8 cellular contexts compared by ENCODE assay signal in genomic region chr5:159228097-159228496, GRCh38. TPM values are rescaled to one million over a fixed set of nuclear protein-coding genes. Genes with fewer than 3 reads are reported as not detected.
DNase-seq lines count a peak whose midpoint lies in the region; ATAC-seq, FAIRE-seq and TF ChIP-seq lines count a peak whose summit lies in the region.
"Not testable (repeated sequence)": the region's sequence is repeated elsewhere in the genome, so short reads cannot be mapped to it uniquely, and the experiment has no call there.

No MANE protein-coding gene starts in this region.

- intact Hi-C loops in HepG2 (cut with micrococcal nuclease; ENCODE audit: unreplicated experiment): not testable (repeated sequence)

- H3K4me3 ChIP-seq in RWPE2 (ENCODE audit: severe bottlenecking); esophagus (ENCODE audit: low read depth in 1 of 2, low read length in 2 of 2); HepG2 (replicated peaks in 1 of 3; ENCODE audit: insufficient read depth in 1 of 3, low read depth in 2 of 3, low read length in 3 of 3): not testable (repeated sequence)

- not testable (repeated sequence) for H4K20me1 ChIP-seq in HepG2 (ENCODE audit: insufficient read depth, low read length)

- not testable (repeated sequence) for BruUV-seq in HepG2 (replicated peaks; lab: Mats Ljungman, UMichigan)

- 52 to 71% methylated on average over 5 of the region's 5 CpGs for WGBS in esophagus, 2 donors
- 14% methylated on average over 5 of the region's 5 CpGs for WGBS in HepG2 (ENCODE audit: low lambda C conversion rate)

- DNase-seq in EH (ENCODE audit: low read depth) (peak; percentile 12), NCI-H1436 treated with DMSO at 0.1 percent for 48 hours (lab: John Stamatoyannopoulos, UW) (peak; percentile 25), NCI-H69 (lab: John Stamatoyannopoulos, UW) (peak; percentile 94), RWPE2 (ENCODE audit: low spot score) (peak; percentile 87), astrocyte of the hippocampus (ENCODE audit: low read depth, low spot score) (peak; percentile 39), HepG2 (ENCODE audit: low spot score) (peak; percentile 36), urothelium cell line (ENCODE audit: low spot score) (peak; percentile 10)

- not testable (repeated sequence) for TF ChIP-seq EP300 in HepG2 (IDR thresholded peaks at IDR 0.05; ENCODE audit: low read depth in 2 of 2, low read length in 2 of 2); HepG2 (CRISPR knock-in tag; IDR thresholded peaks at IDR 0.05; ENCODE audit: borderline replicate concordance)

- H3K79me2 ChIP-seq in HepG2 (ENCODE audit: insufficient read depth, low read length): not testable (repeated sequence)

- TF ChIP-seq RAD21 in HepG2 (CRISPR knock-in tag; IDR thresholded peaks at IDR 0.05): not testable (repeated sequence)

- not testable (repeated sequence) for H3K9me3 ChIP-seq in RWPE2 (ENCODE audit: severe bottlenecking); esophagus (ENCODE audit: control insufficient read depth in 2 of 2, insufficient read depth in 1 of 2, low read depth in 1 of 2, low read length in 1 of 2); HepG2 (ENCODE audit: low read length)

- peak; percentile 78 for ATAC-seq in RWPE2 (ENCODE audit: low read depth)
- ATAC-seq in HepG2: peak; percentile 34; the same call in 2 of the 3 replicates

- H2AFZ ChIP-seq in HepG2 (ENCODE audit: low read length): not testable (repeated sequence)

- H3K27ac ChIP-seq in RWPE2 (ENCODE audit: poor library complexity, severe bottlenecking): peak overlapping the region; percentile 93
- peak overlapping the region; percentile 88 to 93 for H3K27ac ChIP-seq in esophagus (ENCODE audit: low read depth in 2 of 2, low read length in 1 of 2)
- not testable (repeated sequence) for H3K27ac ChIP-seq in HepG2 (ENCODE audit: extremely low read length, insufficient read depth, low read length)

- POLR2A ChIA-PET in HepG2 (lab: Yijun Ruan, JAX): not testable (repeated sequence)

- CTCF ChIA-PET in HepG2 (lab: Yijun Ruan, JAX; ENCODE audit: low intra/inter-chr PET ratio, low total read pairs): not testable (repeated sequence)

- H3K4me2 ChIP-seq in HepG2 (ENCODE audit: low read depth, low read length): peak overlapping the region; percentile 47

- H3K27me3 ChIP-seq in RWPE2 (ENCODE audit: insufficient read depth, poor library complexity, severe bottlenecking); esophagus (ENCODE audit: control insufficient read depth in 1 of 2, insufficient read depth in 2 of 2, low read length in 2 of 2); HepG2 (ENCODE audit: control insufficient read depth in 1 of 2, insufficient read depth in 2 of 2, low read length in 2 of 2): not testable (repeated sequence)

- H3K4me1 ChIP-seq in RWPE2 (ENCODE audit: insufficient read depth, poor library complexity, severe bottlenecking): peaks cover 49% of the 10 kb centered on the region
- not testable (repeated sequence) for H3K4me1 ChIP-seq in esophagus (ENCODE audit: control insufficient read depth in 2 of 2, insufficient read depth in 2 of 2, low read length in 1 of 2)
- peaks cover 38% of the 10 kb centered on the region for H3K4me1 ChIP-seq in HepG2 (ENCODE audit: insufficient read depth, low read length)

- not testable (repeated sequence) for H3K9ac ChIP-seq in HepG2 (ENCODE audit: insufficient read depth, low read depth, low read length)

- in situ Hi-C loops in HepG2 (cut with HindIII; ENCODE audit: extremely low pct_ligation_motif_present, low pct_unique_long_range_greater_than_20kb): not testable (repeated sequence)

- not testable (repeated sequence) for TF ChIP-seq CTCF in RWPE2 (IDR thresholded peaks at IDR 0.05; ENCODE audit: poor library complexity, severe bottlenecking); HepG2 (CRISPR knock-in tag; IDR thresholded peaks at IDR 0.05)

- TF ChIP-seq POLR2A in HepG2 (IDR thresholded peaks at IDR 0.05; ENCODE audit: insufficient read depth in 1 of 2, low read depth in 2 of 2, low read length in 2 of 2): not testable (repeated sequence)

- not testable (repeated sequence) for FAIRE-seq in HepG2 (lab: Jason Lieb, UNC); urothelium cell line (lab: Jason Lieb, UNC)

- H3K36me3 ChIP-seq in RWPE2 (ENCODE audit: low read depth); esophagus (ENCODE audit: control insufficient read depth in 2 of 2, insufficient read depth in 2 of 2, low read length in 1 of 2); HepG2 (replicated peaks in 1 of 2; ENCODE audit: control insufficient read depth in 1 of 2, insufficient read depth in 2 of 2, low read length in 2 of 2): not testable (repeated sequence)

TF ChIP-seq in HepG2, 621 proteins besides CTCF, POLR2A, EP300 and RAD21 (continues in another document):
- TF ChIP-seq ZNF7 (CRISPR knock-in tag; IDR thresholded peaks at IDR 0.05): peak; percentile 60; the same call in 1 of the 2 replicates
- not testable (repeated sequence) for TF ChIP-seq SOX13 (IDR thresholded peaks at IDR 0.05)
- peak in 1 of 2 experiments; percentile 72; a peak in 2 of 4 replicates for TF ChIP-seq SOX13 (CRISPR knock-in tag; conservative IDR thresholded peaks at IDR 0.05 in 1 of 2, IDR thresholded peaks at IDR 0.05 in 1 of 2)
- TF ChIP-seq TFE3 (CRISPR knock-in tag; IDR thresholded peaks at IDR 0.05): peak; percentile 66
- TF ChIP-seq FOSL1 (CRISPR knock-in tag; IDR thresholded peaks at IDR 0.05; ENCODE audit: borderline replicate concordance): peak; percentile 60; the same call in 1 of the 2 replicates

RNA-seq across cellular contexts. Expression of gene RNF145, which starts 18.7 kb away (rescaled TPM):
- 10 to 100 TPM; 26.2 to 48.6 TPM for polyA plus RNA-seq in esophagus
- total RNA-seq in HepG2 (2016; rRNA removed; fragmentation: Illumina TruSeq; extraction: Trizol): 17.5 and 24.6 TPM in 2 replicates
- 8.6 and 11.6 TPM in 2 replicates for total RNA-seq in HepG2 (2016; cell fraction: cytosol; rRNA removed; fragmentation: Illumina TruSeq; extraction: Trizol; ENCODE audit: low read depth)
- 16.8 and 25.9 TPM in 2 replicates for total RNA-seq in HepG2 (2016; cell fraction: insoluble cytoplasmic fraction; rRNA removed; fragmentation: Illumina TruSeq; extraction: Trizol)
- total RNA-seq in HepG2 (2016; cell fraction: membrane; rRNA removed; fragmentation: Illumina TruSeq; extraction: Trizol): 22.1 and 23.1 TPM in 2 replicates
- total RNA-seq in HepG2 (2016; cell fraction: nucleus; rRNA removed; fragmentation: Illumina TruSeq; extraction: Trizol): 26.1 and 27.7 TPM in 2 replicates
- polyA plus RNA-seq in HepG2 (2011; rRNA removed): 21.8 and 24.6 TPM in 2 replicates
- 7.3 and 15.5 TPM in 2 replicates for polyA plus RNA-seq in HepG2 (2011; cell fraction: cytosol; rRNA removed)
- 19.7 and 20.4 TPM in 2 replicates for polyA plus RNA-seq in HepG2 (2011; cell fraction: nucleus; rRNA removed)
- 22.5 and 23.9 TPM in 2 replicates for polyA plus RNA-seq in HepG2 (2012)
- 23.7 and 24.5 TPM in 2 replicates for polyA plus RNA-seq in HepG2 (2016; cell fraction: cytosol; fragmentation: Illumina TruSeq; extraction: Trizol; ENCODE audit: low read depth)
- polyA plus RNA-seq in HepG2 (2016; cell fraction: insoluble cytoplasmic fraction; fragmentation: Illumina TruSeq; extraction: Trizol; ENCODE audit: low read depth): 17.6 and 19.8 TPM in 2 replicates
- polyA plus RNA-seq in HepG2 (2016; cell fraction: membrane; fragmentation: Illumina TruSeq; extraction: Trizol; ENCODE audit: low read depth): 26.8 and 29.2 TPM in 2 replicates
- polyA plus RNA-seq in HepG2 (2016; cell fraction: nucleus; fragmentation: Illumina TruSeq; extraction: Trizol; ENCODE audit: insufficient read depth, low read depth): 37.0 and 40.9 TPM in 2 replicates
- polyA minus RNA-seq in HepG2 (2011; rRNA and poly(A)+ RNA removed; ENCODE audit: low replicate concordance): 14.3 and 35.2 TPM in 2 replicates
- polyA minus RNA-seq in HepG2 (2011; cell fraction: cytosol; rRNA and poly(A)+ RNA removed): 9.7 and 12.7 TPM in 2 replicates
- 37.2 and 37.9 TPM in 2 replicates for polyA minus RNA-seq in HepG2 (2011; cell fraction: nucleus; rRNA and poly(A)+ RNA removed)

RNA-seq across cellular contexts. Expression of gene UBLCP1, which starts 35.0 kb away (rescaled TPM):
- polyA plus RNA-seq in esophagus (10 to 100 TPM; 17.7 to 19.3 TPM), HepG2 (2011; rRNA removed) (5.2 and 6.5 TPM in 2 replicates)
- 12.6 and 20.2 TPM in 2 replicates for total RNA-seq in HepG2 (2016; rRNA removed; fragmentation: Illumina TruSeq; extraction: Trizol)
- 2.4 and 2.6 TPM in 2 replicates for total RNA-seq in HepG2 (2016; cell fraction: cytosol; rRNA removed; fragmentation: Illumina TruSeq; extraction: Trizol; ENCODE audit: low read depth)
- 11.6 and 19.3 TPM in 2 replicates for total RNA-seq in HepG2 (2016; cell fraction: insoluble cytoplasmic fraction; rRNA removed; fragmentation: Illumina TruSeq; extraction: Trizol)
- 5.3 and 7.5 TPM in 2 replicates for total RNA-seq in HepG2 (2016; cell fraction: membrane; rRNA removed; fragmentation: Illumina TruSeq; extraction: Trizol)
- total RNA-seq in HepG2 (2016; cell fraction: nucleus; rRNA removed; fragmentation: Illumina TruSeq; extraction: Trizol): 8.9 and 9.5 TPM in 2 replicates
- polyA plus RNA-seq in HepG2 (2011; cell fraction: cytosol; rRNA removed): 2.2 and 4.3 TPM in 2 replicates
- 1.3 and 2.2 TPM in 2 replicates for polyA plus RNA-seq in HepG2 (2011; cell fraction: nucleus; rRNA removed)
- polyA plus RNA-seq in HepG2 (2012): 12.3 and 12.8 TPM in 2 replicates
- 2.4 and 3.0 TPM in 2 replicates for polyA plus RNA-seq in HepG2 (2016; cell fraction: cytosol; fragmentation: Illumina TruSeq; extraction: Trizol; ENCODE audit: low read depth)
- 27.3 and 29.1 TPM in 2 replicates for polyA plus RNA-seq in HepG2 (2016; cell fraction: insoluble cytoplasmic fraction; fragmentation: Illumina TruSeq; extraction: Trizol; ENCODE audit: low read depth)
- 6.5 and 7.9 TPM in 2 replicates for polyA plus RNA-seq in HepG2 (2016; cell fraction: membrane; fragmentation: Illumina TruSeq; extraction: Trizol; ENCODE audit: low read depth)
- 19.4 and 20.6 TPM in 2 replicates for polyA plus RNA-seq in HepG2 (2016; cell fraction: nucleus; fragmentation: Illumina TruSeq; extraction: Trizol; ENCODE audit: insufficient read depth, low read depth)
- 0.98 and 1.6 TPM in 2 replicates for polyA minus RNA-seq in HepG2 (2011; rRNA and poly(A)+ RNA removed; ENCODE audit: low replicate concordance)
- 3.0 and 4.1 TPM in 2 replicates for polyA minus RNA-seq in HepG2 (2011; cell fraction: cytosol; rRNA and poly(A)+ RNA removed)
- 6.2 and 9.3 TPM in 2 replicates for polyA minus RNA-seq in HepG2 (2011; cell fraction: nucleus; rRNA and poly(A)+ RNA removed)

Comparison
In these comparisons a context has a peak if more than half of its experiments do, and no peak if none do; other contexts are left out.
1. DNase-seq: peak in every context shown above with its lines; median percentile 94 in NCI-H69; 87 in RWPE2; 39 in astrocyte of the hippocampus; 36 in HepG2; 25 in NCI-H1436 treated with DMSO at 0.1 percent for 48 hours; 12 in EH; 10 in urothelium cell line.